ENCODE assay signal across 8 cellular contexts in genomic region chr2:43225093-43225787, GRCh38. TPM values are rescaled to one million over a fixed set of nuclear protein-coding genes. Genes with fewer than 3 reads are reported as not detected.
DNase-seq lines count a peak whose midpoint lies in the region; ATAC-seq, FAIRE-seq and TF ChIP-seq lines count a peak whose summit lies in the region.

No MANE protein-coding gene starts in this region.

- peaks cover 0 to 23% of the 10 kb centered on the region in 2 donors for H3K4me1 ChIP-seq in breast epithelium

- peaks cover 5% of the 10 kb centered on the region for H3K36me3 ChIP-seq in breast epithelium

- intact Hi-C loops in breast epithelium (cut with DNase I; ENCODE audit: low total_unique reads), result loop anchor here (2.0 to 10.0 kb wide), 5 partner anchors 52 to 390 kb away; no protein-coding TSS in a partner anchor

- peak overlapping the region; percentile 69 to 96 (median 91) for H3K4me3 ChIP-seq in breast epithelium

- TF ChIP-seq POLR2A in breast epithelium (IDR thresholded peaks at IDR 0.05), result no peak

- TF ChIP-seq CTCF in breast epithelium (IDR thresholded peaks at IDR 0.05), result no peak

- H3K27me3 ChIP-seq in breast epithelium, result no peaks in the 10 kb centered on the region

- ATAC-seq in HG02840 (IDR thresholded peaks at IDR 0.05; ENCODE audit: low FRiP score, unreplicated experiment) (peak; percentile 1), GM19397 (IDR thresholded peaks at IDR 0.05; ENCODE audit: unreplicated experiment) (no peak)

- DNase-seq in Ammon's horn (ENCODE audit: low spot score) (peak; percentile 41), UCSD-AML1 (lab: John Stamatoyannopoulos, UW; ENCODE audit: unreplicated experiment) (peak; percentile 65), breast epithelium (ENCODE audit: low spot score in 2 of 2) (peak; percentile 51 to 59), kidney tubule cell (ENCODE audit: low spot score) (peak; percentile 62), GM19239 (ENCODE audit: insufficient read length, low spot score) (no peak)
- DNase-seq in stimulated activated CD4-positive, alpha-beta T cell treated with anti-CD3 and anti-CD28 coated beads, Interleukin-2, amount 100 ng/mL, for 4 hours (ENCODE audit: low read depth), result peak; percentile 41

- no peak for FAIRE-seq in GM19239 (lab: Jason Lieb, UNC)

- H3K27ac ChIP-seq in breast epithelium, result peak overlapping the region; percentile 99

- no peaks in the 10 kb centered on the region for H3K9me3 ChIP-seq in breast epithelium

RNA-seq across cellular contexts. Expression of gene ZFP36L2, which starts 1.2 kb away (rescaled TPM):
- total RNA-seq in breast epithelium, result 100 to 1,000 TPM; 111 to 155 (median 124) TPM
